Comparison of ENCODE assay signal across 1 cellular context in genomic region chr20:45925821-45926506, GRCh38.
TF ChIP-seq lines count a peak whose summit lies in the region.

No MANE protein-coding gene starts in this region.

TF ChIP-seq in HepG2, 621 proteins besides CTCF, POLR2A, EP300 and RAD21 (continued from another document):
- TF ChIP-seq MLXIP (CRISPR knock-in tag; IDR thresholded peaks at IDR 0.05; ENCODE audit: borderline replicate concordance) (no peak), SRSF1 (optimal IDR thresholded peaks at IDR 0.05; ENCODE audit: low read depth, low read length) (no peak), CBFB (CRISPR knock-in tag; IDR thresholded peaks at IDR 0.05) (0 out of 2 replicates have a peak, but pooled peaks have one; percentile 34), SNRNP70 (IDR thresholded peaks at IDR 0.05; ENCODE audit: low read depth, low read length) (no peak), FOXO1 (CRISPR knock-in tag; IDR thresholded peaks at IDR 0.05) (no peak), ZNF839 (CRISPR knock-in tag; IDR thresholded peaks at IDR 0.05; ENCODE audit: borderline replicate concordance) (peak; percentile 74; the same call in 1 of the 2 replicates), CBX2 (IDR thresholded peaks at IDR 0.05; ENCODE audit: low read depth, low read length) (no peak), CBX2 (CRISPR knock-in tag; IDR thresholded peaks at IDR 0.05; ENCODE audit: low read depth) (no peak), ZNF430 (CRISPR knock-in tag; IDR thresholded peaks at IDR 0.05) (no peak), LRRFIP1 (CRISPR knock-in tag; conservative IDR thresholded peaks at IDR 0.05) (no peak), ZFAT (CRISPR knock-in tag; conservative IDR thresholded peaks at IDR 0.05) (no peak), SAFB2 (CRISPR knock-in tag; IDR thresholded peaks at IDR 0.05; ENCODE audit: borderline replicate concordance, low read depth) (no peak), FOXP4 (CRISPR knock-in tag; IDR thresholded peaks at IDR 0.05) (no peak), IKZF4 (CRISPR knock-in tag; IDR thresholded peaks at IDR 0.05; ENCODE audit: borderline replicate concordance, low read depth, not compliant biosample characterization) (no peak), KIAA2018 (CRISPR knock-in tag; IDR thresholded peaks at IDR 0.05; ENCODE audit: borderline replicate concordance) (no peak), GABPB1 (CRISPR knock-in tag; IDR thresholded peaks at IDR 0.05) (no peak), RORA (CRISPR knock-in tag; IDR thresholded peaks at IDR 0.05) (no peak), ERF (CRISPR knock-in tag; IDR thresholded peaks at IDR 0.05) (no peak), IKZF5 (CRISPR knock-in tag; IDR thresholded peaks at IDR 0.05) (0 out of 2 replicates have a peak, but pooled peaks have one; percentile 17), SOX5 (CRISPR knock-in tag; IDR thresholded peaks at IDR 0.05; ENCODE audit: borderline replicate concordance) (peak; percentile 53; the same call in 1 of the 2 replicates), RBFOX2 (IDR thresholded peaks at IDR 0.05; ENCODE audit: low read depth, low read length) (no peak), DNMT3B (CRISPR knock-in tag; conservative IDR thresholded peaks at IDR 0.05) (no peak), ZNF878 (CRISPR knock-in tag; IDR thresholded peaks at IDR 0.05) (0 out of 2 replicates have a peak, but pooled peaks have one; percentile 18), ARNTL (CRISPR knock-in tag; IDR thresholded peaks at IDR 0.05) (0 out of 2 replicates have a peak, but pooled peaks have one; percentile 6), ZKSCAN5 (CRISPR knock-in tag; IDR thresholded peaks at IDR 0.05) (no peak), PPARG (CRISPR knock-in tag; conservative IDR thresholded peaks at IDR 0.05) (no peak), CEBPG (CRISPR knock-in tag; IDR thresholded peaks at IDR 0.05) (peak; percentile 57; the same call in 1 of the 2 replicates), U2AF2 (IDR thresholded peaks at IDR 0.05; ENCODE audit: low read depth, low read length) (no peak), POLR2AphosphoS5 (IDR thresholded peaks at IDR 0.05; ENCODE audit: low read depth, low read length) (no peak), GTF2F1 (IDR thresholded peaks at IDR 0.05; ENCODE audit: low read length) (no peak), NFRKB (IDR thresholded peaks at IDR 0.05) (no peak), CHD2 (IDR thresholded peaks at IDR 0.05; ENCODE audit: low read depth, low read length) (no peak), ZNF510 (CRISPR knock-in tag; IDR thresholded peaks at IDR 0.05; ENCODE audit: low read depth) (no peak), ZNF691 (CRISPR knock-in tag; IDR thresholded peaks at IDR 0.05; ENCODE audit: borderline replicate concordance, low read depth) (no peak), ZBTB39 (CRISPR knock-in tag; IDR thresholded peaks at IDR 0.05) (no peak), NFE2 (CRISPR knock-in tag; IDR thresholded peaks at IDR 0.05) (no peak), SOX6 (IDR thresholded peaks at IDR 0.05) (no peak), SOX6 (CRISPR knock-in tag; IDR thresholded peaks at IDR 0.05) (peak; percentile 46; the same call in 1 of the 2 replicates), ZNF619 (CRISPR knock-in tag; IDR thresholded peaks at IDR 0.05) (no peak; the same call in 1 of the 2 replicates), HNF4G (IDR thresholded peaks at IDR 0.05; ENCODE audit: borderline replicate concordance, low read depth, low read length) (no peak), HNF4G (CRISPR knock-in tag; IDR thresholded peaks at IDR 0.05; ENCODE audit: borderline replicate concordance, low read depth) (no peak), MLX (CRISPR knock-in tag; IDR thresholded peaks at IDR 0.05) (no peak), ZNF792 (CRISPR knock-in tag; IDR thresholded peaks at IDR 0.05) (no peak)
